ENCODE assay signal across 9 cellular contexts in the genomic region with DNA sequence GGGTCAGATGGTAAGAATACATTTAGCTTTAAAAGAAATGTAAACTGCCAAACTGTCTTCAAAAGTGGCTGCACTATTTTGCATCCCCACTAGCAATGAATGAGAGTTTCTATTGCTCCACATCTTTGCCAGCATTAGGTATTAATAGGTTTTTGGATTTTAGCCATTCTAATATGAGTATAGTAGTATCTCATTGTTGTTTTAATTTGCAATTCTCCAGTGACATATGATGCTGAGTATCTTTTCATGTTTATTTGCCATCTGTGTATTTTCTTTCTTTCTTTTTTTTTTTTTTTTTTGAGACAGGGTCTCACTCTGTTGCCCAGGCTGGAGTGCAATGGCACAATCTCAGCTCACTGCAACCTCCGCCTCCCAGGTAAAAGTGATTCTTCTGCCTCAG. TPM values are rescaled to one million over a fixed set of nuclear protein-coding genes. Genes with fewer than 3 reads are reported as not detected.
"Had no signal": no experiment of that assay in that cellular context is flagged by ENCODE, and none has a peak within 500 bp of the region (broad histone marks: within the 10 kb centered on the region; RNA-seq: fewer than 3 reads in every experiment).

No MANE protein-coding gene starts in this region.

- H3K36me3 Mint-ChIP-seq: IgD-negative memory B cell had no signal

- H3K9ac ChIP-seq: KMS-11 had no signal

- H3K9me3 Mint-ChIP-seq: IgD-negative memory B cell had no signal

- ATAC-seq: HepG2 had no signal

- H3K4me3 Mint-ChIP-seq: IgD-negative memory B cell had no signal

- DNase-seq: IMR-90, KBM-7, KG1 had no signal

- FAIRE-seq: HepG2, HTR-8/SVneo had no signal

- H3K4me2 ChIP-seq: KMS-11 had no signal

- H3K27ac ChIP-seq: HL-60, KMS-11 had no signal

RNA-seq across cellular contexts. Expression of a gene that starts 24.3 kb away (rescaled TPM):
- total RNA-seq: HepG2, HT-29 had no signal
- polyA plus RNA-seq: HepG2 had no signal
